Comparison of ENCODE assay signal across 1 cellular context in the genomic region with DNA sequence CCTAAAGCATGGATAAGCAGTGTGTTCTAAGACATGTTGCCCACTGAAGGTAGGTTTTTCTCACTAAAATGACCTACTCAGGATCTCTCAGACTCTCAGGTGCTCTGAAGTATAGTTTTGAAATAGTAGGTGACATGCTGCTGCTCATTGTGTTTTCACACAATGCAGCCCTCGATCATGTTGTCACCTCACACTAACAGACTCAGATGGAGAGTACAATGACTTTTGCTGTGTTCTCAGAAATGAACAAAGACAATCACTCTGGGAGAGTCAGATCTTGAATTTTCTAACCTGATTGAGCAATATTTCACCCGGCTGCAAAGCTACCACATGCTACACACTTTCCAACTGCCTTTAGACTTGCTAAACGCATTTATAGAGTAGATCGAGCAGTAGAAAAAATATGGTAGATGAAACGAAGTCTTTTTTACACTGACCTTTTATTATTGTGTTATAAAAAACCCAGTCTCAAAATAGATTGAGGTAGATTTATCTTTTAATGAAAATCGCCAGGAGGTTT.
TF ChIP-seq lines count a peak whose summit lies in the region.

No MANE protein-coding gene starts in this region.

TF ChIP-seq in WTC11, 78 proteins besides CTCF, POLR2A, EP300 and RAD21 (continued from another document):
- TF ChIP-seq, protein P1, sequence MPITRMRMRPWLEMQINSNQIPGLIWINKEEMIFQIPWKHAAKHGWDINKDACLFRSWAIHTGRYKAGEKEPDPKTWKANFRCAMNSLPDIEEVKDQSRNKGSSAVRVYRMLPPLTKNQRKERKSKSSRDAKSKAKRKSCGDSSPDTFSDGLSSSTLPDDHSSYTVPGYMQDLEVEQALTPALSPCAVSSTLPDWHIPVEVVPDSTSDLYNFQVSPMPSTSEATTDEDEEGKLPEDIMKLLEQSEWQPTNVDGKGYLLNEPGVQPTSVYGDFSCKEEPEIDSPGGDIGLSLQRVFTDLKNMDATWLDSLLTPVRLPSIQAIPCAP (CRISPR knock-in tag; IDR thresholded peaks at IDR 0.05), result no peak
- no peak for TF ChIP-seq PRRX2 (CRISPR knock-in tag; IDR thresholded peaks at IDR 0.05)
- TF ChIP-seq, protein P2, sequence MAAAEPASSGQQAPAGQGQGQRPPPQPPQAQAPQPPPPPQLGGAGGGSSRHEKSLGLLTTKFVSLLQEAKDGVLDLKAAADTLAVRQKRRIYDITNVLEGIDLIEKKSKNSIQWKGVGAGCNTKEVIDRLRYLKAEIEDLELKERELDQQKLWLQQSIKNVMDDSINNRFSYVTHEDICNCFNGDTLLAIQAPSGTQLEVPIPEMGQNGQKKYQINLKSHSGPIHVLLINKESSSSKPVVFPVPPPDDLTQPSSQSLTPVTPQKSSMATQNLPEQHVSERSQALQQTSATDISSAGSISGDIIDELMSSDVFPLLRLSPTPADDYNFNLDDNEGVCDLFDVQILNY (CRISPR knock-in tag; IDR thresholded peaks at IDR 0.05), result no peak
TF ChIP-seq in WTC11: peak in this region for 0.
